21 cellular contexts compared by ENCODE assay signal in the genomic region with DNA sequence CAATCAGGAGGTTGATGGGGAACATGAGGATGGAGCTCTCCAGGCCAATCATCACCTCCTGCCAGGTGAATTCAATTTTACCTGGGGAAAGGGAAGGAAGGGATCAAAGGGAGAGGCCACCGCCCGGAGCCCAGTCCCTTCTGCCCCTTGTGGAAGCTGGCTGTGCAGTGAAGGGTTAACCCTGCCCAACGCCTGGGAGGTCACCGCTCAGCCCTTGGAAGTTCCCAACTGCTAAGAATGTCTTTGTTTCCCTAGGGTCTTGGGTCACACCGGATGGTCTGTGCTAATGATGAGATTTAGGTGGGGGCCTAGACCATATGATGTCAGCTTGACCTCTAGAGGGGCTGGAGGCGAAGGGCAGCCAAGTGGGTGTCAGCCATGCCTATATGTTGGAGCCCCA. TPM values are rescaled to one million over a fixed set of nuclear protein-coding genes. Genes with fewer than 3 reads are reported as not detected.
DNase-seq lines count a peak whose midpoint lies in the region; ATAC-seq and TF ChIP-seq lines count a peak whose summit lies in the region.
"Had no signal": no experiment of that assay in that cellular context is flagged by ENCODE, and none has a peak within 500 bp of the region (broad histone marks: within the 10 kb centered on the region; RNA-seq: fewer than 3 reads in every experiment).

No MANE protein-coding gene starts in this region.

- H3K4me3 Mint-ChIP-seq in GM23338, result no peak overlapping the region
- no peak overlapping the region for H3K4me3 Mint-ChIP-seq in WTC11
- H3K4me3 Mint-ChIP-seq: CD14-positive monocyte; CD4-positive, alpha-beta T cell; CD8-positive, alpha-beta memory T cell; H9 had no signal

- no CpG with 5 or more reads among the region's 6 CpGs for WGBS in trophoblast cell (ENCODE audit: extremely low coverage, insufficient coverage, insufficient read length)

- H3K27ac ChIP-seq in GM23338 (ENCODE audit: low read depth) (no peak overlapping the region), trophoblast cell (ENCODE audit: low read depth, low read length) (no peak overlapping the region), MM.1S (ENCODE audit: low read length) (no peak overlapping the region), upper lobe of right lung (no peak overlapping the region)
- H3K27ac ChIP-seq: A549; BLaER1 treated with 17β-estradiol and CSF1 and Interleukin-3, amounts not matched to agents 10 nM and 100 nM had no signal

- no peak overlapping the region for H3K14ac ChIP-seq in trophoblast cell (ENCODE audit: low read length)

- H2BK5ac ChIP-seq in trophoblast cell (ENCODE audit: low read depth, low read length, poor library complexity), result no peak overlapping the region

- ATAC-seq in GM23338 (peak; percentile 66), WTC11 (peak; percentile 52), upper lobe of right lung (no peak)
- ATAC-seq: A549, HCT116 had no signal

- POLR2A ChIA-PET in WTC11 (lab: Charles Lee), result interaction anchor here (0.6 kb wide), 1 partner anchor 53 kb away, joined by 3 read pairs; no protein-coding TSS in a partner anchor

- H3K27me3 Mint-ChIP-seq in GM23338 (ENCODE audit: insufficient read depth, low read depth, poor library complexity), result no peaks in the 10 kb centered on the region
- no peaks in the 10 kb centered on the region; the same call in none of the 2 replicates for H3K27me3 Mint-ChIP-seq in WTC11 (ENCODE audit: low read depth)

- peaks cover 12% of the 10 kb centered on the region for H3K79me1 ChIP-seq in trophoblast cell (ENCODE audit: low read length)

- no peaks in the 10 kb centered on the region for H4K20me1 ChIP-seq in GM23338 (replicated peaks; ENCODE audit: insufficient read depth)
- no peaks in the 10 kb centered on the region for H4K20me1 ChIP-seq in MM.1S (ENCODE audit: insufficient read depth, low read length)
- H4K20me1 ChIP-seq: BLaER1 treated with 17β-estradiol and CSF1 and Interleukin-3, amounts not matched to agents 10 nM and 100 nM had no signal

- H3K36me3 ChIP-seq in GM23338 (ENCODE audit: insufficient read depth), result no peaks in the 10 kb centered on the region
- no peaks in the 10 kb centered on the region for H3K36me3 ChIP-seq in trophoblast cell (ENCODE audit: control insufficient read depth in 1 of 2, insufficient read depth in 2 of 2, low read length in 2 of 2)
- no peaks in the 10 kb centered on the region for H3K36me3 ChIP-seq in MM.1S (replicated peaks; ENCODE audit: insufficient read depth, low read length)
- H3K36me3 ChIP-seq in upper lobe of right lung, result no peaks in the 10 kb centered on the region
- H3K36me3 ChIP-seq: BE2C; BLaER1 treated with 17β-estradiol and CSF1 and Interleukin-3, amounts not matched to agents 10 nM and 100 nM had no signal

- H3K4me1 ChIP-seq in GM23338 (ENCODE audit: insufficient read depth) (no peaks in the 10 kb centered on the region), trophoblast cell (ENCODE audit: control insufficient read depth in 1 of 2, insufficient read depth in 2 of 2, low read length in 2 of 2) (peaks cover 5 to 12% of the 10 kb centered on the region in 2 experiments), MM.1S (ENCODE audit: low read length) (no peaks in the 10 kb centered on the region), upper lobe of right lung (no peaks in the 10 kb centered on the region)
- H3K4me1 ChIP-seq: BE2C; BLaER1 treated with 17β-estradiol and CSF1 and Interleukin-3, amounts not matched to agents 10 nM and 100 nM had no signal

- no peak overlapping the region for H3K23ac ChIP-seq in trophoblast cell (ENCODE audit: low read length)

- no peak overlapping the region for H2BK12ac ChIP-seq in trophoblast cell (ENCODE audit: low read length)

- H3F3A ChIP-seq in GM23338 (replicated peaks; ENCODE audit: low read depth), result no peaks in the 10 kb centered on the region
- H3F3A ChIP-seq in MM.1S (ENCODE audit: insufficient read depth, low read length), result no peaks in the 10 kb centered on the region

- H3K18ac ChIP-seq in trophoblast cell (ENCODE audit: low read length), result no peak overlapping the region

- H3K4me3 ChIP-seq in GM23338, result no peak overlapping the region
- no peak overlapping the region for H3K4me3 ChIP-seq in trophoblast cell (ENCODE audit: low read depth, low read length)
- H3K4me3 ChIP-seq in MM.1S (ENCODE audit: low read length), result no peak overlapping the region
- H3K4me3 ChIP-seq in upper lobe of right lung, result no peak overlapping the region
- H3K4me3 ChIP-seq: A549; BLaER1 treated with 17β-estradiol and CSF1 and Interleukin-3, amounts not matched to agents 10 nM and 100 nM had no signal

- DNase-seq in GM23338 (ENCODE audit: low spot score) (no peak), WTC11 (ENCODE audit: low spot score) (no peak), iPS-NIHi11 (ENCODE audit: low spot score) (peak; percentile 48), trophoblast cell (no peak), MM.1S (no peak), NCI-H2196 (lab: John Stamatoyannopoulos, UW; ENCODE audit: unreplicated experiment) (no peak), upper lobe of right lung (no peak)
- DNase-seq: 8988T; ACHN; AML-193; BE2C; CD4-positive, alpha-beta T cell; CD8-positive, alpha-beta memory T cell; DMS 273 treated with DMSO at 0.1 percent for 48 hours; DMS79 treated with DMSO at 0.1 percent for 48 hours; GF-D8; H9 had no signal

- H3K4ac ChIP-seq in trophoblast cell (ENCODE audit: low read depth, low read length), result no peak overlapping the region

- H4K8ac ChIP-seq in trophoblast cell (ENCODE audit: low read depth, low read length), result no peak overlapping the region

- no peak overlapping the region for H3K27ac Mint-ChIP-seq in GM23338
- no peak overlapping the region for H3K27ac Mint-ChIP-seq in WTC11
- H3K27ac Mint-ChIP-seq: CD14-positive monocyte; CD4-positive, alpha-beta T cell; CD8-positive, alpha-beta memory T cell; H9 had no signal

- H3K9me2 ChIP-seq in GM23338 (ENCODE audit: insufficient read depth) (no peaks in the 10 kb centered on the region), MM.1S (replicated peaks; ENCODE audit: insufficient read depth, low read length) (no peaks in the 10 kb centered on the region)

- H3K9me3 ChIP-seq in trophoblast cell (ENCODE audit: insufficient read depth, low read depth, low read length) (no peaks in the 10 kb centered on the region), MM.1S (replicated peaks; ENCODE audit: insufficient read depth, low read length) (no peaks in the 10 kb centered on the region), upper lobe of right lung (no peaks in the 10 kb centered on the region)
- H3K9me3 ChIP-seq: A549; BE2C; BLaER1 treated with 17β-estradiol and CSF1 and Interleukin-3, amounts not matched to agents 10 nM and 100 nM had no signal

- no peak overlapping the region for H3K4me2 ChIP-seq in GM23338
- no peak overlapping the region for H3K4me2 ChIP-seq in trophoblast cell (ENCODE audit: low read length)
- no peak overlapping the region for H3K4me2 ChIP-seq in MM.1S (ENCODE audit: low read depth, low read length)
- H3K4me2 ChIP-seq: A549; BLaER1 treated with 17β-estradiol and CSF1 and Interleukin-3, amounts not matched to agents 10 nM and 100 nM had no signal

- H4K12ac ChIP-seq in trophoblast cell (ENCODE audit: low read depth, low read length), result no peak overlapping the region

- H3K36me3 Mint-ChIP-seq in GM23338 (ENCODE audit: low read depth) (no peaks in the 10 kb centered on the region), WTC11 (no peaks in the 10 kb centered on the region)
- H3K36me3 Mint-ChIP-seq: CD14-positive monocyte; CD8-positive, alpha-beta memory T cell had no signal

- CTCF ChIA-PET in WTC11 (lab: Charles Lee), result interaction anchor here (1.5 kb wide), 1 partner anchor 57 kb away, joined by 5 read pairs; no protein-coding TSS in a partner anchor

- H3K27me3 ChIP-seq in GM23338 (ENCODE audit: insufficient read depth), result no peaks in the 10 kb centered on the region
- no peaks in the 10 kb centered on the region for H3K27me3 ChIP-seq in trophoblast cell (ENCODE audit: insufficient read depth, low read length)
- no peaks in the 10 kb centered on the region for H3K27me3 ChIP-seq in MM.1S (replicated peaks; ENCODE audit: insufficient read depth, low read length)
- H3K27me3 ChIP-seq in upper lobe of right lung, result no peaks in the 10 kb centered on the region
- H3K27me3 ChIP-seq: BE2C; BLaER1 treated with 17β-estradiol and CSF1 and Interleukin-3, amounts not matched to agents 10 nM and 100 nM had no signal

- H4K91ac ChIP-seq in trophoblast cell (ENCODE audit: low read depth, low read length), result peak overlapping the region; percentile 16

- H3K9me3 Mint-ChIP-seq in GM23338 (no peaks in the 10 kb centered on the region), WTC11 (no peaks in the 10 kb centered on the region)
- H3K9me3 Mint-ChIP-seq: CD4-positive, alpha-beta T cell; CD8-positive, alpha-beta memory T cell; H9 had no signal

- H2AK5ac ChIP-seq in trophoblast cell (ENCODE audit: low read length), result peak overlapping the region; percentile 50

- H2BK120ac ChIP-seq in trophoblast cell (ENCODE audit: insufficient read depth, low read length, poor library complexity), result no peak overlapping the region

- H3K9ac ChIP-seq in trophoblast cell (ENCODE audit: low read length) (no peak overlapping the region), MM.1S (ENCODE audit: low read length) (no peak overlapping the region)
- H3K9ac ChIP-seq: BLaER1 treated with 17β-estradiol and CSF1 and Interleukin-3, amounts not matched to agents 10 nM and 100 nM had no signal

- peaks cover under 1% of the 10 kb centered on the region for H3K4me1 Mint-ChIP-seq in GM23338
- H3K4me1 Mint-ChIP-seq in WTC11, result peaks cover under 1% of the 10 kb centered on the region
- H3K4me1 Mint-ChIP-seq: CD14-positive monocyte; CD8-positive, alpha-beta memory T cell had no signal

- no peak overlapping the region for H2AFZ ChIP-seq in GM23338
- H2AFZ ChIP-seq in trophoblast cell (ENCODE audit: insufficient read depth, low read length, poor library complexity), result no peak overlapping the region
- no peak overlapping the region for H2AFZ ChIP-seq in MM.1S (ENCODE audit: low read length)

- H3K79me2 ChIP-seq in GM23338 (replicated peaks; ENCODE audit: insufficient read depth), result no peaks in the 10 kb centered on the region
- no peaks in the 10 kb centered on the region for H3K79me2 ChIP-seq in trophoblast cell (ENCODE audit: control insufficient read depth, insufficient read depth, low read length, poor library complexity)
- H3K79me2 ChIP-seq in MM.1S (ENCODE audit: low read length), result no peaks in the 10 kb centered on the region

- TF ChIP-seq CTCF in GM23338 (conservative IDR thresholded peaks at IDR 0.05; ENCODE audit: low read depth in 2 of 2) (no peak), WTC11 (IDR thresholded peaks at IDR 0.05) (no peak), MM.1S (IDR thresholded peaks at IDR 0.05; ENCODE audit: low read length) (no peak), upper lobe of right lung (IDR thresholded peaks at IDR 0.05) (no peak)

- intact Hi-C loops in upper lobe of right lung (cut with DNase I), result no loop called here

TF ChIP-seq in GM23338, 12 proteins besides CTCF, POLR2A, EP300 and RAD21 (continues in another document):
- no peak for TF ChIP-seq ZNF114 (CRISPR knock-in tag; IDR thresholded peaks at IDR 0.05)

TF ChIP-seq in WTC11, 78 proteins besides CTCF, POLR2A, EP300 and RAD21 (continues in another document):
- TF ChIP-seq SMAD3 (CRISPR knock-in tag; IDR thresholded peaks at IDR 0.05; ENCODE audit: borderline replicate concordance), result no peak

RNA-seq across cellular contexts. Expression of a gene that starts 52.1 kb away (rescaled TPM):
- total RNA-seq in GM23338 (2014; rRNA removed; shearing (Covaris generic)), result 103 and 118 TPM in 2 replicates
- polyA plus RNA-seq in GM23338 (2016; fragmentation: Nextera tagmentation; extraction: Ambion mirVana), result 389 and 397 TPM in 2 replicates
- total RNA-seq in WTC11 (2021) (95.9 to 97.1 TPM (median 96.4 TPM) in 3 replicates), upper lobe of right lung (17.0 TPM)
- polyA plus RNA-seq in trophoblast cell (2013), result 93.4 and 99.0 TPM in 2 replicates
